1 cellular context compared by ENCODE assay signal in the genomic region with DNA sequence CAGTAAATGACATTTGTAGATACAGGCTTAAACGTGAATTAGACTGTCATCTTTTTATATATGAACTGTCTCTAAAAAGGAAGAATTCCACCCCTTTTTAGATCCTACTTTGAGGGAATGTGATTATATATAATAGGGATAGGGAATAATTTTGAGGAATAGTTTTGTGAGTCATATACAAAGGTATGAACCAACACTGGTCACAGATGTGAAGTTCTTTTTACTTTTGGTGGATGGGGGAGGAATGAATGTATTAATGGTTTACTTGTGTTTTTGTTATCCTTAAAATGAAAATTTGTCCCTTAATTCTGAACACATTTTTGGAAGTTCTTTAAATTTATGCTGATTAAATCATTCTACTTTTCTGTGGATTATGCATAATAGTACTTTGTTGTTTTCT.
TF ChIP-seq lines count a peak whose summit lies in the region.

No MANE protein-coding gene starts in this region.

TF ChIP-seq in SK-N-SH treated with all-trans-retinoic acid at 6 μM for 48 hours, 23 proteins besides CTCF, POLR2A, EP300 and RAD21 (continued from another document):
- TF ChIP-seq ARNTL (CRISPR knock-in tag; IDR thresholded peaks at IDR 0.05; ENCODE audit: borderline replicate concordance, low read depth) (no peak), TCF4 (CRISPR knock-in tag; IDR thresholded peaks at IDR 0.05; ENCODE audit: borderline replicate concordance) (no peak), ESRRG (CRISPR knock-in tag; IDR thresholded peaks at IDR 0.05) (no peak)
- TF ChIP-seq, protein P1, sequence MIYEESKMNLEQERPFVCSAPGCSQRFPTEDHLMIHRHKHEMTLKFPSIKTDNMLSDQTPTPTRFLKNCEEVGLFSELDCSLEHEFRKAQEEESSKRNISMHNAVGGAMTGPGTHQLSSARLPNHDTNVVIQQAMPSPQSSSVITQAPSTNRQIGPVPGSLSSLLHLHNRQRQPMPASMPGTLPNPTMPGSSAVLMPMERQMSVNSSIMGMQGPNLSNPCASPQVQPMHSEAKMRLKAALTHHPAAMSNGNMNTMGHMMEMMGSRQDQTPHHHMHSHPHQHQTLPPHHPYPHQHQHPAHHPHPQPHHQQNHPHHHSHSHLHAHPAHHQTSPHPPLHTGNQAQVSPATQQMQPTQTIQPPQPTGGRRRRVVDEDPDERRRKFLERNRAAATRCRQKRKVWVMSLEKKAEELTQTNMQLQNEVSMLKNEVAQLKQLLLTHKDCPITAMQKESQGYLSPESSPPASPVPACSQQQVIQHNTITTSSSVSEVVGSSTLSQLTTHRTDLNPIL (CRISPR knock-in tag; IDR thresholded peaks at IDR 0.05; ENCODE audit: low read depth), result no peak
- TF ChIP-seq, protein P2, sequence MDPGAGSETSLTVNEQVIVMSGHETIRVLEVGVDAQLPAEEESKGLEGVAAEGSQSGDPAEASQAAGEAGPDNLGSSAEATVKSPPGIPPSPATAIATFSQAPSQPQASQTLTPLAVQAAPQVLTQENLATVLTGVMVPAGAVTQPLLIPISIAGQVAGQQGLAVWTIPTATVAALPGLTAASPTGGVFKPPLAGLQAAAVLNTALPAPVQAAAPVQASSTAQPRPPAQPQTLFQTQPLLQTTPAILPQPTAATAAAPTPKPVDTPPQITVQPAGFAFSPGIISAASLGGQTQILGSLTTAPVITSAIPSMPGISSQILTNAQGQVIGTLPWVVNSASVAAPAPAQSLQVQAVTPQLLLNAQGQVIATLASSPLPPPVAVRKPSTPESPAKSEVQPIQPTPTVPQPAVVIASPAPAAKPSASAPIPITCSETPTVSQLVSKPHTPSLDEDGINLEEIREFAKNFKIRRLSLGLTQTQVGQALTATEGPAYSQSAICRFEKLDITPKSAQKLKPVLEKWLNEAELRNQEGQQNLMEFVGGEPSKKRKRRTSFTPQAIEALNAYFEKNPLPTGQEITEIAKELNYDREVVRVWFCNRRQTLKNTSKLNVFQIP (CRISPR knock-in tag; IDR thresholded peaks at IDR 0.05; ENCODE audit: borderline replicate concordance, low read depth), result no peak
